In genomic region chr3:81339040-81339845, GRCh38 we compare ENCODE assay signal across 8 cellular contexts.
DNase-seq lines count a peak whose midpoint lies in the region; ATAC-seq and TF ChIP-seq lines count a peak whose summit lies in the region.

No MANE protein-coding gene starts in this region.

- H3K27me3 ChIP-seq in BE2C = no peaks in the 10 kb centered on the region
- no peaks in the 10 kb centered on the region for H3K27me3 ChIP-seq in liver (ENCODE audit: control insufficient read depth in 4 of 4, insufficient read depth in 4 of 4, low read length in 3 of 4)

- no peaks in the 10 kb centered on the region; the same call in 1 of the 2 replicates for H3K4me1 ChIP-seq in BE2C
- H3K4me1 ChIP-seq in liver (ENCODE audit: control insufficient read depth in 4 of 4, insufficient read depth in 4 of 4, low read length in 3 of 4) = no peaks in the 10 kb centered on the region

- WGBS in liver = 94% methylated on average over 1 of the region's 1 CpG

- H3K36me3 ChIP-seq in BE2C = no peaks in the 10 kb centered on the region
- no peaks in the 10 kb centered on the region for H3K36me3 ChIP-seq in liver (ENCODE audit: control insufficient read depth in 4 of 4, insufficient read depth in 3 of 4, low read depth in 1 of 4, low read length in 3 of 4)

- ATAC-seq in GM19324 (IDR thresholded peaks at IDR 0.05; ENCODE audit: low FRiP score, unreplicated experiment) (peak; percentile 86), HG03159 (IDR thresholded peaks at IDR 0.05; ENCODE audit: unreplicated experiment) (peak; percentile 94), SK-N-SH treated with all-trans-retinoic acid at 6 μM for 48 hours (peak; percentile 91), HG03439 (IDR thresholded peaks at IDR 0.05; ENCODE audit: unreplicated experiment) (no peak)

- H3K27ac ChIP-seq in liver (ENCODE audit: low read depth in 1 of 2, low read length in 2 of 2) = no peak overlapping the region

- H3K9me3 ChIP-seq in BE2C (no peaks in the 10 kb centered on the region), liver (ENCODE audit: control insufficient read depth in 4 of 4, low read length in 3 of 4) (no peaks in the 10 kb centered on the region)

- H3K9ac ChIP-seq in liver (ENCODE audit: low read depth in 1 of 2, low read length in 2 of 2) = no peak overlapping the region

- H3K4me3 ChIP-seq in BE2C (ENCODE audit: low read depth, low read length) (no peak overlapping the region), liver (ENCODE audit: low read depth in 1 of 3, low read length in 3 of 3) (no peak overlapping the region)

- TF ChIP-seq RAD21 in liver (IDR thresholded peaks at IDR 0.05) = peak; percentile 57 to 63

- TF ChIP-seq CTCF in BE2C (IDR thresholded peaks at IDR 0.05; ENCODE audit: low read depth, low read length) (peak; percentile 54), liver (IDR thresholded peaks at IDR 0.05; ENCODE audit: low read depth, low read length, missing input control) (peak; percentile 37)

- DNase-seq in BE2C = no peak
- no peak for DNase-seq in stimulated activated naive CD4-positive, alpha-beta T cell (lab: John Stamatoyannopoulos, UW)
- no peak for DNase-seq in ureter (ENCODE audit: low spot score)

TF ChIP-seq in SK-N-SH treated with all-trans-retinoic acid at 6 μM for 48 hours, 23 proteins besides CTCF, POLR2A, EP300 and RAD21:
- TF ChIP-seq ZNF70 (CRISPR knock-in tag; IDR thresholded peaks at IDR 0.05) (no peak), TSHZ2 (CRISPR knock-in tag; IDR thresholded peaks at IDR 0.05) (no peak), ESRRG (CRISPR knock-in tag; IDR thresholded peaks at IDR 0.05) (no peak), OSR1 (CRISPR knock-in tag; IDR thresholded peaks at IDR 0.05) (no peak)

TF ChIP-seq in liver, 16 proteins besides CTCF, POLR2A, EP300 and RAD21:
- TF ChIP-seq SP1 (IDR thresholded peaks at IDR 0.05) (no peak), TAF1 (conservative IDR thresholded peaks at IDR 0.05) (no peak), EGR1 (IDR thresholded peaks at IDR 0.05; ENCODE audit: low read depth in 2 of 2) (no peak), NR2F2 (IDR thresholded peaks at IDR 0.05) (no peak), JUND (IDR thresholded peaks at IDR 0.05) (no peak), ATF3 (IDR thresholded peaks at IDR 0.05) (no peak), YY1 (IDR thresholded peaks at IDR 0.05) (no peak), ZBTB33 (IDR thresholded peaks at IDR 0.05) (no peak), MAX (IDR thresholded peaks at IDR 0.05) (no peak), FOXA1 (IDR thresholded peaks at IDR 0.05) (no peak), HNF4G (IDR thresholded peaks at IDR 0.05) (no peak), HNF4A (conservative IDR thresholded peaks at IDR 0.05) (no peak)
